Comparison of ENCODE assay signal across 16 cellular contexts in the genomic region with DNA sequence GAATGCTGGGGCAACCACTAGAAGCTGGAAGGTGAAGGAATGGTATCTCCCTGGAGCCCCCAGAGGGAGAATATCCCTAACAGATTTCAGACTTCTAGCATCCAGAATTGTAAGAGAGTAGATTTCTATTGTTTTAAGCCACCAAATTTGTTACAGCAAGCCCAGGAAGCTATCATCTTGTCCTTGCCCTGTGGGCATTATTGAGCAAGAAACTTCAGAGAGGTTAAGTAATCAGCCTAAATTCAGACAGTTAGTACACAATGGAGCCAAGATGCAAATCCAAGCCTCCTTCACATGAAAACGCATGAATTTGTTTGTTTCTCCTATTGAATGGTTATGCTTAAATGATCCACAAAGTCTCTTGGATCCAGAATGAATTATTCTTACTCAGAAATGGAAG.
"Had no signal": no experiment of that assay in that cellular context is flagged by ENCODE, and none has a peak within 500 bp of the region (broad histone marks: within the 10 kb centered on the region; RNA-seq: fewer than 3 reads in every experiment).

No MANE protein-coding gene starts in this region.

- H3K36me3 ChIP-seq: neural progenitor cell, right atrium auricular region, tibial nerve, uterus had no signal

- H3K4me3 ChIP-seq: dorsolateral prefrontal cortex, neural progenitor cell, right atrium auricular region, tibial nerve, uterus had no signal

- H3K27me3 ChIP-seq: dorsolateral prefrontal cortex, neural progenitor cell, right atrium auricular region, tibial nerve, uterus had no signal

- H3K27ac ChIP-seq: dorsolateral prefrontal cortex, epithelial cell of prostate, neural progenitor cell, right atrium auricular region, tibial nerve, uterus had no signal

- H3K9ac ChIP-seq: neural progenitor cell had no signal

- DNase-seq: activated CD4-positive, alpha-beta T cell treated with anti-CD3 and anti-CD28 coated beads for 36 hours; activated CD4-positive, alpha-beta T cell treated with anti-CD3 and anti-CD28 coated beads, Interleukin-2, amount 50 U/mL, for 48 hours; activated gamma-delta T cell; amniotic stem cell; dorsolateral prefrontal cortex; immature natural killer cell; mesendoderm; naive thymus-derived CD4-positive, alpha-beta T cell; stimulated activated CD4-positive, alpha-beta T cell treated with anti-CD3 and anti-CD28 coated beads, Interleukin-2, amount 100 ng/mL, for 24 hours; stimulated activated naive CD8-positive, alpha-beta T cell treated with anti-CD3 and anti-CD28 coated beads, Interleukin-15, Interleukin-2, amounts not matched to agents 100 U/mL and 50 U/mL, for 24 hours; uterus had no signal

- H3K4me1 ChIP-seq: neural progenitor cell, uterus had no signal

- ATAC-seq: activated CD4-positive, alpha-beta T cell treated with anti-CD3 and anti-CD28 coated beads for 36 hours; naive thymus-derived CD4-positive, alpha-beta T cell; stimulated activated naive CD8-positive, alpha-beta T cell treated with anti-CD3 and anti-CD28 coated beads, Interleukin-15, Interleukin-2, amounts not matched to agents 100 U/mL and 50 U/mL, for 24 hours; WTC11 had no signal

- H3K9me3 ChIP-seq: uterus had no signal
